8 cellular contexts compared by ENCODE assay signal in genomic region chr2:74178211-74179062, GRCh38. TPM values are rescaled to one million over a fixed set of nuclear protein-coding genes. Genes with fewer than 3 reads are reported as not detected.
A peak's percentile ranks its signal among the peaks of the same experiment; 100 is the strongest.
DNase-seq lines count a peak whose midpoint lies in the region; ATAC-seq lines count a peak whose summit lies in the region.

TSS of gene MOB1A (minus strand) at chr2:74178879. CDS start at chr2:74178674, 205 bp downstream.

- ATAC-seq in GM21360 (IDR thresholded peaks at IDR 0.05; ENCODE audit: unreplicated experiment) = peak; percentile 69

- peaks cover 19% of the 10 kb centered on the region for H3K4me1 ChIP-seq in effector memory CD4-positive, alpha-beta T cell (ENCODE audit: control insufficient read depth, insufficient read depth, low read length, poor library complexity, severe bottlenecking)

- H3K4me3 ChIP-seq in effector memory CD4-positive, alpha-beta T cell (ENCODE audit: insufficient read depth, low read depth, low read length, poor library complexity, severe bottlenecking) = peak within 1 kb of the TSS; percentile 96

- no peaks in the 10 kb centered on the region for H3K9me3 ChIP-seq in effector memory CD4-positive, alpha-beta T cell (ENCODE audit: control insufficient read depth, low read length)

- H3K36me3 ChIP-seq in effector memory CD4-positive, alpha-beta T cell (ENCODE audit: control insufficient read depth, insufficient read depth, low read length) = no peaks in the 10 kb centered on the region

- H3K27me3 ChIP-seq in effector memory CD4-positive, alpha-beta T cell (replicated peaks; ENCODE audit: control insufficient read depth, insufficient read depth, low read length, poor library complexity, severe bottlenecking) = no peaks in the 10 kb centered on the region

- peak within 1 kb of the TSS; percentile 98 for H3K27ac ChIP-seq in effector memory CD4-positive, alpha-beta T cell (ENCODE audit: insufficient read depth, low read length, poor library complexity, severe bottlenecking)

- peak; percentile 98 for DNase-seq in COLO668 (lab: John Stamatoyannopoulos, UW; ENCODE audit: unreplicated experiment)
- peak; percentile 98 for DNase-seq in HT1080 (ENCODE audit: low read depth)
- peak; percentile 98 for DNase-seq in NOMO-1 treated with DMSO at 0.1 percent for 48 hours (lab: John Stamatoyannopoulos, UW; ENCODE audit: unreplicated experiment)
- DNase-seq in activated CD8-positive, alpha-beta memory T cell treated with anti-CD3 and anti-CD28 coated beads for 4 hours (ENCODE audit: low read depth in 2 of 2) = peak; percentile 95 to 96
- DNase-seq in effector memory CD4-positive, alpha-beta T cell = peak; percentile 92 to 97 (median 96)
- DNase-seq in medulla oblongata (ENCODE audit: extremely low spot score) = peak; percentile 99
- peak; percentile 94 for DNase-seq in stimulated activated CD8-positive, alpha-beta memory T cell treated with anti-CD3 and anti-CD28 coated beads, Interleukin-12 subunit alpha, Interleukin-12 subunit beta, amount 100 ng/mL, for 1 hour (ENCODE audit: low read depth)

RNA-seq across cellular contexts. Expression of gene MOB1A, which starts in this region (rescaled TPM):
- 77.6 and 83.8 TPM in 2 replicates for total RNA-seq in HT1080 (2014; rRNA removed; shearing (Covaris generic))
- polyA plus RNA-seq in HT1080 (2015; cell fraction: cytosol; rRNA removed) = 68.3 and 82.0 TPM in 2 replicates
- polyA plus RNA-seq in HT1080 (2015; cell fraction: nucleus; rRNA removed) = 51.2 and 53.5 TPM in 2 replicates

Comparison
In these comparisons a context has a peak if more than half of its experiments do, and no peak if none do; other contexts are left out.
1. Peak in every context shown above with its lines: DNase-seq, ATAC-seq, H3K4me3 ChIP-seq and H3K27ac ChIP-seq.